Comparison of ENCODE assay signal across 23 cellular contexts in the genomic region with DNA sequence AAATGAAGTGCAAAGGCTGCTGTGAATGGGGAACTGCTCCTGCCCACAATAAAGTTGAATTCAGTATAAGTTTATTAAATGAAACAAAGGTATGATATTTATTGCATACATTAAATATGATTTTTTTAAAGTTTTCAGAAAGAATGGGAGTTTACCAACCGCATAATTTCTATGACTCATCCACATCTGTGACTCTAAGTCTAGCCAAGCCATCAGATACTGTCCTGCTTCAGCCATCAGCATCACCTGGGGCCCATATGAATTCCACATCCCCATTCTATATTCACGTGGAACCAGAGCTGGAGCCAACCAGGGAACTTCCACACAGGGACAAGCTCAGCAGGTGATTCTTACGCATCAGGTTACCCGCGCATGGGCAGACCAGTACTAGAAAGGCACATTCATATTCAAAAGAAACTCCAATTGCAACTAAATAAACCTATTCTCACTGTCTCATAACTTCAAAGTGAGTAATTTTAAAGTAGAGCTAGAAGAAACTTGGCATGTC.
DNase-seq lines count a peak whose midpoint lies in the region; ATAC-seq, FAIRE-seq and TF ChIP-seq lines count a peak whose summit lies in the region.
"Had no signal": no experiment of that assay in that cellular context is flagged by ENCODE, and none has a peak within 500 bp of the region (broad histone marks: within the 10 kb centered on the region; RNA-seq: fewer than 3 reads in every experiment).

No MANE protein-coding gene starts in this region.

- H3K4me1 Mint-ChIP-seq in GM23338: peaks cover 23% of the 10 kb centered on the region
- H3K4me1 Mint-ChIP-seq: B cell, CD14-positive monocyte had no signal

- TF ChIP-seq EP300 in H1 (IDR thresholded peaks at IDR 0.05; ENCODE audit: borderline replicate concordance in 1 of 2, low read depth in 2 of 2, low read length in 2 of 2): no peak

- H3K36me3 ChIP-seq in GM23338 (ENCODE audit: insufficient read depth) (no peaks in the 10 kb centered on the region), IMR-90 (ENCODE audit: control insufficient read depth, insufficient read depth, low read length) (no peaks in the 10 kb centered on the region), H1 (ENCODE audit: control insufficient read depth in 2 of 4, insufficient read depth in 4 of 4, low read length in 3 of 4) (no peaks in the 10 kb centered on the region), iPS DF 6.9 (ENCODE audit: control insufficient read depth, insufficient read depth, low read length) (no peaks in the 10 kb centered on the region)

- no peaks in the 10 kb centered on the region for H4K20me1 ChIP-seq in GM23338 (replicated peaks; ENCODE audit: insufficient read depth)
- no peaks in the 10 kb centered on the region for H4K20me1 ChIP-seq in IMR-90 (ENCODE audit: insufficient read depth, low read length)
- no peaks in the 10 kb centered on the region for H4K20me1 ChIP-seq in H1 (replicated peaks in 1 of 2; ENCODE audit: control insufficient read depth in 1 of 2, insufficient read depth in 2 of 2, low read length in 2 of 2)

- peak; percentile 35 for DNase-seq in GM23338 (ENCODE audit: low spot score)
- DNase-seq in IMR-90: peak; percentile 46
- DNase-seq in H1 (ENCODE audit: low read depth in 1 of 2, low spot score in 2 of 2): peak in 1 of 2 experiments; percentile 7
- peak; percentile 18 for DNase-seq in iPS DF 6.9 (ENCODE audit: low read depth, low spot score)
- DNase-seq in D721Med (ENCODE audit: insufficient read length, low spot score): no peak
- no peak for DNase-seq in ureter (ENCODE audit: low spot score)
- DNase-seq: DMS79; H9; NCI-H1092 treated with DMSO at 0.1 percent for 48 hours; NCI-H146; NCI-H2029 treated with DMSO at 0.1 percent for 48 hours; NCI-H226; NCI-H510A treated with DMSO at 0.1 percent for 48 hours; NCI-H748 treated with DMSO at 0.1 percent for 48 hours; NK-92 treated with Interleukin-12 subunit alpha and Interleukin-12 subunit beta, amount 100 ng/mL, for 24 hours; Right ventricle myocardium superior had no signal

- no peaks in the 10 kb centered on the region for H3K23me2 ChIP-seq in H1 (ENCODE audit: low read depth, low read length)

- no peak overlapping the region for H2BK12ac ChIP-seq in H1 (ENCODE audit: low read depth, low read length)

- H3K27ac ChIP-seq in GM23338 (ENCODE audit: low read depth) (no peak overlapping the region), IMR-90 (ENCODE audit: insufficient read depth, low read length) (no peak overlapping the region), H1 (ENCODE audit: low read depth, low read length) (no peak overlapping the region), iPS DF 6.9 (ENCODE audit: low read length) (no peak overlapping the region)
- H3K27ac ChIP-seq: A549, HL-60, KMS-11 had no signal

- H3K9me2 ChIP-seq in GM23338 (ENCODE audit: insufficient read depth): no peaks in the 10 kb centered on the region

- H3K4ac ChIP-seq in IMR-90 (ENCODE audit: low read depth, low read length) (0 out of 2 replicates have a peak overlapping the region, but pooled peaks have one; percentile 60), H1 (replicated peaks; ENCODE audit: insufficient read length, low read depth, low read length) (no peak overlapping the region)

- H2BK5ac ChIP-seq in IMR-90 (ENCODE audit: low read depth, low read length, poor library complexity, severe bottlenecking): peak overlapping the region; percentile 20
- H2BK5ac ChIP-seq in H1 (ENCODE audit: low read depth, low read length): no peak overlapping the region

- H3K79me1 ChIP-seq in IMR-90 (ENCODE audit: low read depth in 1 of 2, low read length in 2 of 2) (no peaks in the 10 kb centered on the region), H1 (ENCODE audit: low read depth, low read length) (no peaks in the 10 kb centered on the region)

- no peaks in the 10 kb centered on the region for H3F3A ChIP-seq in GM23338 (replicated peaks; ENCODE audit: low read depth)

- TF ChIP-seq CTCF in GM23338 (conservative IDR thresholded peaks at IDR 0.05; ENCODE audit: low read depth in 2 of 2): no peak
- no peak for TF ChIP-seq CTCF in IMR-90 (conservative IDR thresholded peaks at IDR 0.05; ENCODE audit: low read depth, low read length)
- no peak for TF ChIP-seq CTCF in H1 (IDR thresholded peaks at IDR 0.05; ENCODE audit: control extremely low read depth in 1 of 3, insufficient read depth in 1 of 3, low read depth in 1 of 3, low read length in 3 of 3)
- TF ChIP-seq CTCF in D721Med (IDR thresholded peaks at IDR 0.05; ENCODE audit: insufficient read depth, missing control alignments): no peak

- H4K5ac ChIP-seq in IMR-90 (ENCODE audit: low read depth, low read length) (no peak overlapping the region), H1 (ENCODE audit: insufficient read length, low read depth, low read length) (no peak overlapping the region)

- in situ Hi-C loops in IMR-90 (cut with MboI; ENCODE audit: low sequenced_read_pairs): no loop called here

- WGBS in IMR-90 (ENCODE audit: extremely low coverage in 2 of 2, insufficient read length in 1 of 2), 2 experiments: no CpG with 5 or more reads among the region's 5 CpGs
- 53% methylated on average over 5 of the region's 5 CpGs; no CpG with 5 or more reads in 1 of the 2 experiments for WGBS in H1 (ENCODE audit: extremely low coverage in 1 of 2, insufficient coverage in 1 of 2, insufficient read length in 1 of 2, insufficient replicate concordance in 2 of 2, low coverage in 1 of 2, low lambda C conversion rate in 2 of 2, missing lambda C conversion rate in 1 of 2), 2 experiments
- WGBS in iPS DF 6.9 (ENCODE audit: insufficient coverage, insufficient read length): no CpG with 5 or more reads among the region's 5 CpGs

- TF ChIP-seq POLR2A in IMR-90 (IDR thresholded peaks at IDR 0.05; ENCODE audit: low read depth, low read length) (no peak), H1 (IDR thresholded peaks at IDR 0.05; ENCODE audit: control extremely low read depth in 1 of 2, low read depth in 2 of 2, low read length in 2 of 2) (no peak)

- H3K56ac ChIP-seq in IMR-90 (ENCODE audit: extremely low read depth, insufficient read depth, low read length): no peak overlapping the region
- H3K56ac ChIP-seq in H1 (replicated peaks; ENCODE audit: insufficient read length, low read depth, low read length): no peak overlapping the region

- H2BK120ac ChIP-seq in IMR-90 (ENCODE audit: low read depth, low read length) (0 out of 2 replicates have a peak overlapping the region, but pooled peaks have one; percentile 12), H1 (replicated peaks; ENCODE audit: low read depth, low read length) (no peak overlapping the region)

- dilution Hi-C loops in IMR-90 (cut with HindIII; ENCODE audit: low sequenced_read_pairs, unreplicated experiment): no loop called here

- no peak overlapping the region for H3K27ac Mint-ChIP-seq in GM23338
- H3K27ac Mint-ChIP-seq: B cell, CD14-positive monocyte, H9 had no signal

- H4K91ac ChIP-seq in IMR-90 (ENCODE audit: insufficient read depth, low read depth, low read length) (no peak overlapping the region; the same call in 1 of the 2 replicates), H1 (replicated peaks; ENCODE audit: insufficient read length, low read length) (no peak overlapping the region)

- no TSS peak for BruUV-seq in IMR-90 (replicated peaks; lab: Mats Ljungman, UMichigan)

- H3K4me1 ChIP-seq in GM23338 (ENCODE audit: insufficient read depth): peaks cover 13% of the 10 kb centered on the region
- H3K4me1 ChIP-seq in IMR-90 (ENCODE audit: control insufficient read depth, insufficient read depth, low read length): peaks cover 7% of the 10 kb centered on the region; the same call in 1 of the 2 replicates
- 0 out of 7 replicates have a peak, but pooled peaks cover 0 to 2% (median 0%) of the 10 kb centered on the region in 4 experiments for H3K4me1 ChIP-seq in H1 (replicated peaks in 1 of 4; ENCODE audit: control insufficient read depth in 3 of 4, insufficient read depth in 4 of 4, low read length in 3 of 4)
- H3K4me1 ChIP-seq in iPS DF 6.9 (ENCODE audit: control insufficient read depth, insufficient read depth, low read length): no peaks in the 10 kb centered on the region
- H3K4me1 ChIP-seq: A549 had no signal

- CTCF ChIA-PET in IMR-90 (lab: Yijun Ruan, JAX) (no interaction called here), H1 (lab: Charles Lee; ENCODE audit: partially characterized antibody) (interaction anchor here (0.6 kb wide), 1 partner anchor 19 kb away, joined by 3 read pairs; no protein-coding TSS in a partner anchor)

- H4K8ac ChIP-seq in IMR-90 (ENCODE audit: low read depth in 2 of 2, low read length in 2 of 2): no peak overlapping the region
- H4K8ac ChIP-seq in H1 (ENCODE audit: extremely low read depth, insufficient read depth, low read length): no peak overlapping the region

- H3K9me3 ChIP-seq in IMR-90 (ENCODE audit: control insufficient read depth, insufficient read depth, low read length) (no peaks in the 10 kb centered on the region), H1 (ENCODE audit: insufficient read depth in 2 of 2, low read depth in 1 of 2, low read length in 1 of 2) (peaks cover 0 to 4% of the 10 kb centered on the region in 2 experiments; a peak in 1 of 4 replicates), iPS DF 6.9 (ENCODE audit: control insufficient read depth, insufficient read depth, low read length) (no peaks in the 10 kb centered on the region)
- H3K9me3 ChIP-seq: A549 had no signal

- no peak overlapping the region for H3K4me3 ChIP-seq in GM23338
- no peak overlapping the region for H3K4me3 ChIP-seq in IMR-90 (ENCODE audit: insufficient read depth, low read depth, low read length)
- H3K4me3 ChIP-seq in H1 (ENCODE audit: extremely low read depth in 1 of 4, insufficient read depth in 2 of 4, low read depth in 3 of 4, low read length in 4 of 4): no peak overlapping the region
- no peak overlapping the region for H3K4me3 ChIP-seq in iPS DF 6.9 (ENCODE audit: low read length)
- H3K4me3 ChIP-seq: A549 had no signal

- H3K36me3 Mint-ChIP-seq in GM23338 (ENCODE audit: low read depth): no peaks in the 10 kb centered on the region
- H3K36me3 Mint-ChIP-seq: CD14-positive monocyte had no signal

- H3K4me2 ChIP-seq in GM23338 (peak overlapping the region; percentile 34), IMR-90 (ENCODE audit: low read depth, low read length) (no peak overlapping the region), H1 (ENCODE audit: insufficient read depth in 1 of 2, low read depth in 2 of 2, low read length in 2 of 2) (no peak overlapping the region)
- H3K4me2 ChIP-seq: A549, KMS-11 had no signal

- H2AK9ac ChIP-seq in IMR-90 (replicated peaks; ENCODE audit: low read depth, low read length, poor library complexity): no peak overlapping the region

- H3K27me3 ChIP-seq in GM23338 (ENCODE audit: insufficient read depth) (no peaks in the 10 kb centered on the region), IMR-90 (ENCODE audit: control insufficient read depth, insufficient read depth, low read length) (no peaks in the 10 kb centered on the region), H1 (replicated peaks in 1 of 4; ENCODE audit: control insufficient read depth in 3 of 4, extremely low read depth in 1 of 4, insufficient read depth in 3 of 4, low read length in 3 of 4) (no peaks in the 10 kb centered on the region), iPS DF 6.9 (ENCODE audit: control insufficient read depth, insufficient read depth, low read length) (no peaks in the 10 kb centered on the region)

- peaks cover 3% of the 10 kb centered on the region; the same call in 1 of the 2 replicates for H3K9me1 ChIP-seq in IMR-90 (ENCODE audit: insufficient read depth, low read length)

- H3K23ac ChIP-seq in IMR-90 (ENCODE audit: low read depth, low read length): no peak overlapping the region
- H3K23ac ChIP-seq in H1 (ENCODE audit: insufficient read length): no peak overlapping the region

- H2BK15ac ChIP-seq in IMR-90 (ENCODE audit: low read depth, low read length): no peak overlapping the region
- no peak overlapping the region for H2BK15ac ChIP-seq in H1 (ENCODE audit: low read length)

- peaks cover 8% of the 10 kb centered on the region; the same call in 2 of the 3 replicates for H3K9me3 Mint-ChIP-seq in GM23338

- ATAC-seq in GM23338: peak; percentile 38; the same call in 2 of the 3 replicates
- no peak for ATAC-seq in IMR-90 (ENCODE audit: low read depth)
- no peak for ATAC-seq in activated CD4-positive, CD25-positive, alpha-beta regulatory T cell treated with anti-CD3 and anti-CD28 coated beads, Interleukin-2, amount 50 U/mL, for 24 hours
- ATAC-seq: A549, HepG2 had no signal

- POLR2A ChIA-PET in IMR-90 (lab: Charles Lee; ENCODE audit: unreplicated experiment) (no interaction called here), H1 (lab: Charles Lee; ENCODE audit: partially characterized antibody) (no interaction called here)

- H3K14ac ChIP-seq in IMR-90 (replicated peaks; ENCODE audit: low read depth, low read length) (no peak overlapping the region), H1 (ENCODE audit: insufficient read length) (no peak overlapping the region)

- H3K79me2 ChIP-seq in GM23338 (replicated peaks; ENCODE audit: insufficient read depth): no peaks in the 10 kb centered on the region
- H3K79me2 ChIP-seq in H1 (ENCODE audit: control insufficient read depth in 1 of 2, insufficient read depth in 2 of 2, low read length in 2 of 2): no peaks in the 10 kb centered on the region

- H3K9ac ChIP-seq in IMR-90 (ENCODE audit: low read depth, low read length): no peak overlapping the region
- no peak overlapping the region for H3K9ac ChIP-seq in H1 (replicated peaks in 1 of 4; ENCODE audit: extremely low read depth in 1 of 4, low read depth in 3 of 4, low read length in 3 of 4)
- H3K9ac ChIP-seq: KMS-11 had no signal

- H2AFZ ChIP-seq in GM23338 (no peak overlapping the region), IMR-90 (replicated peaks; ENCODE audit: low read length, poor library complexity) (no peak overlapping the region), H1 (ENCODE audit: low read length) (no peak overlapping the region)

- H2BK20ac ChIP-seq in IMR-90 (ENCODE audit: low read depth, low read length) (peak overlapping the region; percentile 72; the same call in 1 of the 2 replicates), H1 (ENCODE audit: low read length) (no peak overlapping the region)

- H2AK5ac ChIP-seq in IMR-90 (ENCODE audit: low read depth, low read length) (peak overlapping the region; percentile 42; the same call in 1 of the 2 replicates), H1 (ENCODE audit: low read depth, low read length) (no peak overlapping the region)

- TF ChIP-seq RAD21 in IMR-90 (IDR thresholded peaks at IDR 0.05; ENCODE audit: low read length) (no peak), H1 (IDR thresholded peaks at IDR 0.05 in 1 of 2, conservative IDR thresholded peaks at IDR 0.05 in 1 of 2; ENCODE audit: low read depth in 2 of 2, low read length in 2 of 2) (no peak)

- intact Hi-C loops in IMR-90 (cut with micrococcal nuclease): no loop called here

- no peak overlapping the region; the same call in 1 of the 2 replicates for H3K18ac ChIP-seq in IMR-90 (ENCODE audit: low read depth, low read length)
- no peak overlapping the region; the same call in 1 of the 2 replicates for H3K18ac ChIP-seq in H1 (ENCODE audit: extremely low read depth, low read length)

- no peak overlapping the region for H3K4me3 Mint-ChIP-seq in GM23338
- H3K4me3 Mint-ChIP-seq: B cell, CD14-positive monocyte, H9 had no signal

- H3K27me3 Mint-ChIP-seq in GM23338 (ENCODE audit: insufficient read depth, low read depth, poor library complexity): peaks cover 7% of the 10 kb centered on the region
- H3K27me3 Mint-ChIP-seq: B cell had no signal

- FAIRE-seq in H1 (lab: Jason Lieb, UNC): peak; percentile 32
- FAIRE-seq in D721Med (lab: Jason Lieb, UNC): no peak
- FAIRE-seq: HepG2 had no signal

Comparison
In these comparisons a context has a peak if more than half of its experiments do, and no peak if none do; other contexts are left out.
1. DNase-seq: peak in GM23338 (single experiment), IMR-90 (single experiment) and iPS DF 6.9 (single experiment); none in D721Med (single experiment) and ureter (single experiment).